ENCODE assay signal across 8 cellular contexts in the genomic region with DNA sequence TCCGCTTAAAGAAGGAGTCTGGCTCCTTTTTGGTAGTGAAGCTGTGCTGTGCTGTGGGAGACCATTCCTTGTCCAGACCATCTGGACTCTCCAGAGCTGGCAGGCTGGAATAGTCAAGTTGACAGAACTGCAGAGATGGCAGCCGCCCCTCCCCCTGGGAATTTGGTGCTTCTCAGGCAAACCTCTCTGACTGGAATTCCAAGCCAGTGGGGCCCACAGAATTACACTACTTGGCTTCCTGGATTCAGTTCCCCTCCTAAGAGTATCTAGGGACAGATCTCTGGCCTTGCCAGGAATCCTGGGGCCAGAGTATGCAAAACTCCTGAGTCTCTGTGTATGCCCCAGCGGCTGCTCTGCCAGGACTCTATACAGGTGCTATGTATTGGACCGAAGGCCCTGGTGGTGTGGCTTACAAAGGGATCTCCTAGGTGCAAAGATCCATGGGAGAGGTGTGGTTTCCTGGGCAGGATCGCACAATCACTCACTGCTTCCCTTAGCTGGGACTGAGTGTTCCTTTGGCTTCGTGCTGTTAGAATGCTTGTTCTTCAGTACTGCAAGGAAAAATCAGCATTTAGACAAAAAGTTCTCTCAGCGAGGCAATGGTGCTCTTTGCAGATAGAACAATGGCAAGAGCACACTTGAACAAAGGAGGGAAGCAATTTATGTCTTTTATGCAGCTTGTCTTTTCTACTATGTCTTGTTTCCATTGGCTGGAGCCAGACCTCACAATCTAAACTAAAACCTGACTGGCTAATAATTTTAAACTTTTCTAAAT.
DNase-seq lines count a peak whose midpoint lies in the region; ATAC-seq and TF ChIP-seq lines count a peak whose summit lies in the region.

No MANE protein-coding gene starts in this region.

- ATAC-seq in GM19351 (IDR thresholded peaks at IDR 0.05; ENCODE audit: unreplicated experiment) (peak; percentile 26), gastroesophageal sphincter (peak; percentile 71), GM19467 (IDR thresholded peaks at IDR 0.05; ENCODE audit: unreplicated experiment) (no peak), HG02938 (IDR thresholded peaks at IDR 0.05; ENCODE audit: unreplicated experiment) (no peak)

- peak overlapping the region; percentile 60 for H2AFZ ChIP-seq in neural progenitor cell (replicated peaks)
- H2AFZ ChIP-seq in osteoblast (ENCODE audit: low read length), result no peak overlapping the region

- no peak for TF ChIP-seq POLR2A in gastroesophageal sphincter (IDR thresholded peaks at IDR 0.05)

- H3K27ac ChIP-seq in gastroesophageal sphincter (peak overlapping the region in 3 of 4 donors; percentile 41 to 48 (median 42)), neural progenitor cell (no peak overlapping the region), osteoblast (ENCODE audit: low read depth, low read length) (no peak overlapping the region)

- H4K20me1 ChIP-seq in neural progenitor cell (ENCODE audit: low read depth), result no peaks in the 10 kb centered on the region
- no peaks in the 10 kb centered on the region for H4K20me1 ChIP-seq in osteoblast (ENCODE audit: insufficient read depth, low read length)

- TF ChIP-seq CTCF in gastroesophageal sphincter (IDR thresholded peaks at IDR 0.05) (no peak), neural progenitor cell (IDR thresholded peaks at IDR 0.05) (no peak), osteoblast (IDR thresholded peaks at IDR 0.05; ENCODE audit: extremely low read depth, low read depth, low read length) (no peak)

- no peaks in the 10 kb centered on the region for H3K27me3 Mint-ChIP-seq in neural progenitor cell (ENCODE audit: insufficient read depth, low read depth)

- 75% methylated on average over 4 of the region's 7 CpGs; no CpG with 5 or more reads in 1 of the 2 donors for WGBS in gastroesophageal sphincter (ENCODE audit: low coverage in 1 of 2), 2 donors

- peaks cover 11% of the 10 kb centered on the region for H3K36me3 Mint-ChIP-seq in neural progenitor cell

- no peak overlapping the region for H3K4me3 ChIP-seq in gastroesophageal sphincter
- no peak overlapping the region for H3K4me3 ChIP-seq in neural progenitor cell
- H3K4me3 ChIP-seq in osteoblast (ENCODE audit: insufficient read depth, low read length), result no peak overlapping the region

- peak overlapping the region; percentile 79 for H3K27ac Mint-ChIP-seq in neural progenitor cell

- no peak for TF ChIP-seq EP300 in gastroesophageal sphincter (IDR thresholded peaks at IDR 0.05)

- no peaks in the 10 kb centered on the region for H3K9me3 Mint-ChIP-seq in neural progenitor cell

- peaks cover 0 to 11% (median 4%) of the 10 kb centered on the region in 3 donors for H3K4me1 ChIP-seq in gastroesophageal sphincter
- H3K4me1 ChIP-seq in neural progenitor cell, result peaks cover 13% of the 10 kb centered on the region
- no peaks in the 10 kb centered on the region for H3K4me1 ChIP-seq in osteoblast (ENCODE audit: insufficient read depth, low read length)

- DNase-seq in NCI-H526 treated with DMSO at 0.1 percent for 48 hours (lab: John Stamatoyannopoulos, UW) (peak; percentile 27), neural progenitor cell (ENCODE audit: low spot score) (peak; percentile 13), osteoblast (ENCODE audit: insufficient read length, low spot score, missing footprints) (no peak), glomerular visceral epithelial cell (ENCODE audit: extremely low spot score) (no peak)

- no peak overlapping the region for H3K4me3 Mint-ChIP-seq in neural progenitor cell

- no peak overlapping the region for H3K9ac ChIP-seq in neural progenitor cell

- H3F3A ChIP-seq in neural progenitor cell (ENCODE audit: low read depth), result peaks cover 11% of the 10 kb centered on the region

- H3K4me1 Mint-ChIP-seq in neural progenitor cell, result peaks cover 11% of the 10 kb centered on the region

- H3K9me3 ChIP-seq in gastroesophageal sphincter (no peaks in the 10 kb centered on the region), neural progenitor cell (ENCODE audit: low read depth) (no peaks in the 10 kb centered on the region), osteoblast (ENCODE audit: low read depth, low read length) (no peaks in the 10 kb centered on the region)

- H3K79me2 ChIP-seq in neural progenitor cell (ENCODE audit: low read depth) (no peaks in the 10 kb centered on the region), osteoblast (ENCODE audit: insufficient read depth, low read length) (no peaks in the 10 kb centered on the region)

- H3K4me2 ChIP-seq in neural progenitor cell, result peak overlapping the region; percentile 48
- H3K4me2 ChIP-seq in osteoblast (ENCODE audit: insufficient read depth, low read length), result no peak overlapping the region

- H3K27me3 ChIP-seq in gastroesophageal sphincter (no peaks in the 10 kb centered on the region), neural progenitor cell (no peaks in the 10 kb centered on the region), osteoblast (ENCODE audit: insufficient read depth, low read length) (no peaks in the 10 kb centered on the region)

- H3K36me3 ChIP-seq in gastroesophageal sphincter (peaks cover 0 to 8% of the 10 kb centered on the region in 2 donors), neural progenitor cell (peaks cover 8% of the 10 kb centered on the region), osteoblast (ENCODE audit: insufficient read depth, low read length) (no peaks in the 10 kb centered on the region)

Comparison
In these comparisons a context has a peak if more than half of its experiments do, and no peak if none do; other contexts are left out.
1. ATAC-seq: peak in GM19351 (single experiment) and gastroesophageal sphincter (single experiment); none in GM19467 (single experiment) and HG02938 (single experiment).
2. DNase-seq: peak in NCI-H526 treated with DMSO at 0.1 percent for 48 hours (single experiment) and neural progenitor cell (single experiment); none in osteoblast (single experiment) and glomerular visceral epithelial cell (single experiment).
3. H3K27ac ChIP-seq: peak in gastroesophageal sphincter (3 of 4); none in neural progenitor cell (single experiment) and osteoblast (single experiment).